Comparison of ENCODE assay signal across 3 cellular contexts in genomic region chr9:99185904-99186303, GRCh38.
TF ChIP-seq lines count a peak whose summit lies in the region.

No MANE protein-coding gene starts in this region.

TF ChIP-seq in GM23338, 12 proteins besides CTCF, POLR2A, EP300 and RAD21 (continues in another document):
- TF ChIP-seq CREB1 (CRISPR knock-in tag; IDR thresholded peaks at IDR 0.05; ENCODE audit: low read depth) (no peak), EZH2 (IDR thresholded peaks at IDR 0.05; ENCODE audit: low read depth, unreplicated experiment) (no peak), EZH2phosphoT487 (IDR thresholded peaks at IDR 0.05; ENCODE audit: unreplicated experiment) (no peak), NANOG (IDR thresholded peaks at IDR 0.05; ENCODE audit: borderline replicate concordance) (no peak), POLR2AphosphoS5 (IDR thresholded peaks at IDR 0.05; ENCODE audit: low read depth) (no peak), ETS1 (IDR thresholded peaks at IDR 0.05) (no peak), JUNB (IDR thresholded peaks at IDR 0.05; ENCODE audit: unreplicated experiment) (no peak), STAT1 (IDR thresholded peaks at IDR 0.05; ENCODE audit: unreplicated experiment) (no peak), ZNF114 (CRISPR knock-in tag; IDR thresholded peaks at IDR 0.05) (no peak), ZNF331 (CRISPR knock-in tag; IDR thresholded peaks at IDR 0.05; ENCODE audit: low read depth) (no peak)

TF ChIP-seq in H1, 55 proteins besides CTCF, POLR2A, EP300 and RAD21:
- TF ChIP-seq TEAD4 (IDR thresholded peaks at IDR 0.05; ENCODE audit: low read depth, low read length) (no peak), ATF2 (IDR thresholded peaks at IDR 0.05; ENCODE audit: low read length) (no peak), KDM5A (IDR thresholded peaks at IDR 0.05; ENCODE audit: low read length) (no peak), ATF3 (IDR thresholded peaks at IDR 0.05; ENCODE audit: insufficient read depth, low read depth, low read length) (no peak), MAX (IDR thresholded peaks at IDR 0.05) (no peak), CBX5 (IDR thresholded peaks at IDR 0.05; ENCODE audit: low read depth, low read length) (no peak), SAP30 (IDR thresholded peaks at IDR 0.05; ENCODE audit: insufficient read depth, insufficient replicate concordance, low read length) (no peak), EZH2 (IDR thresholded peaks at IDR 0.05; ENCODE audit: low read depth, low read length, severe bottlenecking) (no peak), NRF1 (IDR thresholded peaks at IDR 0.05; ENCODE audit: low read depth, low read length) (no peak), SP4 (IDR thresholded peaks at IDR 0.05; ENCODE audit: low read length) (no peak), KDM4A (IDR thresholded peaks at IDR 0.05; ENCODE audit: low read depth, low read length, severe bottlenecking) (no peak), RBBP5 (IDR thresholded peaks at IDR 0.05; ENCODE audit: borderline replicate concordance, low read depth, low read length) (no peak), POU5F1 (IDR thresholded peaks at IDR 0.05; ENCODE audit: low read depth, low read length) (no peak), PHF8 (conservative IDR thresholded peaks at IDR 0.05; ENCODE audit: low read depth, low read length) (no peak), EGR1 (IDR thresholded peaks at IDR 0.05; ENCODE audit: borderline replicate concordance, low read depth, low read length) (no peak), NANOG (IDR thresholded peaks at IDR 0.05; ENCODE audit: insufficient read depth, low read depth, low read length, poor library complexity, severe bottlenecking) (no peak), USF2 (IDR thresholded peaks at IDR 0.05; ENCODE audit: low read length) (no peak), TAF1 (IDR thresholded peaks at IDR 0.05; ENCODE audit: low read depth, low read length) (no peak), KDM1A (IDR thresholded peaks at IDR 0.05; ENCODE audit: borderline replicate concordance, low read length) (no peak), E2F6 (IDR thresholded peaks at IDR 0.05) (no peak)
TF ChIP-seq in H1: peak in this region for 0.

TF ChIP-seq in HEK293T, 16 proteins besides CTCF, POLR2A, EP300 and RAD21:
- TF ChIP-seq SP1 (IDR thresholded peaks at IDR 0.05) (no peak), HDGF (IDR thresholded peaks at IDR 0.05; ENCODE audit: borderline replicate concordance) (no peak), L3MBTL2 (conservative IDR thresholded peaks at IDR 0.05) (no peak), BHLHE40 (IDR thresholded peaks at IDR 0.05; ENCODE audit: borderline replicate concordance) (no peak)
